Comparison of ENCODE assay signal across 2 cellular contexts in the genomic region with DNA sequence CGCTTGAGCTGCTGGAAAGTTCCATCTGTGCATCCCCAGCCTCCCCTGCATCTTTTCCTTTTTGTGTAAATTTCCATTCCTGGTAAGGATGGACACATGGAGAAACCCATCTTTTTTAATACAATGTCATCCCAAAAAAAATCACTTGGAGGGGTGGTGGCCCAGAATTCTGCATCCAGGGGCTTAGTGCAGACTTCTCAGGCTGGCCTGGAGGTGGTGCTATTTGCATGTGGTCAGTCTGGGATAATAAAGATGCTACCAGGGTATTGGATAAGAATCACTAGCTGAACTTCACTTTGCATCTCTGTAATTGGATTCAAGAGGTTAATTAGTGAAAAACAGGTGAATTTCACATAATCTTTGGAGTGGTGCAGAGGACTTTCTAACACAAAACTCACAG.
A peak's percentile ranks its signal among the peaks of the same experiment; 100 is the strongest.
TF ChIP-seq lines count a peak whose summit lies in the region.

No MANE protein-coding gene starts in this region.

TF ChIP-seq in GM23338, 12 proteins besides CTCF, POLR2A, EP300 and RAD21 (continues in another document):
- no peak for TF ChIP-seq EZH2 (IDR thresholded peaks at IDR 0.05; ENCODE audit: low read depth, unreplicated experiment)
- no peak for TF ChIP-seq ZNF331 (CRISPR knock-in tag; IDR thresholded peaks at IDR 0.05; ENCODE audit: low read depth)
- TF ChIP-seq, protein P1, sequence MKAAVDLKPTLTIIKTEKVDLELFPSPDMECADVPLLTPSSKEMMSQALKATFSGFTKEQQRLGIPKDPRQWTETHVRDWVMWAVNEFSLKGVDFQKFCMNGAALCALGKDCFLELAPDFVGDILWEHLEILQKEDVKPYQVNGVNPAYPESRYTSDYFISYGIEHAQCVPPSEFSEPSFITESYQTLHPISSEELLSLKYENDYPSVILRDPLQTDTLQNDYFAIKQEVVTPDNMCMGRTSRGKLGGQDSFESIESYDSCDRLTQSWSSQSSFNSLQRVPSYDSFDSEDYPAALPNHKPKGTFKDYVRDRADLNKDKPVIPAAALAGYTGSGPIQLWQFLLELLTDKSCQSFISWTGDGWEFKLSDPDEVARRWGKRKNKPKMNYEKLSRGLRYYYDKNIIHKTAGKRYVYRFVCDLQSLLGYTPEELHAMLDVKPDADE (IDR thresholded peaks at IDR 0.05), result no peak
- TF ChIP-seq EZH2phosphoT487 (IDR thresholded peaks at IDR 0.05; ENCODE audit: unreplicated experiment), result no peak
- TF ChIP-seq NANOG (IDR thresholded peaks at IDR 0.05; ENCODE audit: borderline replicate concordance), result no peak
- TF ChIP-seq, protein P2, sequence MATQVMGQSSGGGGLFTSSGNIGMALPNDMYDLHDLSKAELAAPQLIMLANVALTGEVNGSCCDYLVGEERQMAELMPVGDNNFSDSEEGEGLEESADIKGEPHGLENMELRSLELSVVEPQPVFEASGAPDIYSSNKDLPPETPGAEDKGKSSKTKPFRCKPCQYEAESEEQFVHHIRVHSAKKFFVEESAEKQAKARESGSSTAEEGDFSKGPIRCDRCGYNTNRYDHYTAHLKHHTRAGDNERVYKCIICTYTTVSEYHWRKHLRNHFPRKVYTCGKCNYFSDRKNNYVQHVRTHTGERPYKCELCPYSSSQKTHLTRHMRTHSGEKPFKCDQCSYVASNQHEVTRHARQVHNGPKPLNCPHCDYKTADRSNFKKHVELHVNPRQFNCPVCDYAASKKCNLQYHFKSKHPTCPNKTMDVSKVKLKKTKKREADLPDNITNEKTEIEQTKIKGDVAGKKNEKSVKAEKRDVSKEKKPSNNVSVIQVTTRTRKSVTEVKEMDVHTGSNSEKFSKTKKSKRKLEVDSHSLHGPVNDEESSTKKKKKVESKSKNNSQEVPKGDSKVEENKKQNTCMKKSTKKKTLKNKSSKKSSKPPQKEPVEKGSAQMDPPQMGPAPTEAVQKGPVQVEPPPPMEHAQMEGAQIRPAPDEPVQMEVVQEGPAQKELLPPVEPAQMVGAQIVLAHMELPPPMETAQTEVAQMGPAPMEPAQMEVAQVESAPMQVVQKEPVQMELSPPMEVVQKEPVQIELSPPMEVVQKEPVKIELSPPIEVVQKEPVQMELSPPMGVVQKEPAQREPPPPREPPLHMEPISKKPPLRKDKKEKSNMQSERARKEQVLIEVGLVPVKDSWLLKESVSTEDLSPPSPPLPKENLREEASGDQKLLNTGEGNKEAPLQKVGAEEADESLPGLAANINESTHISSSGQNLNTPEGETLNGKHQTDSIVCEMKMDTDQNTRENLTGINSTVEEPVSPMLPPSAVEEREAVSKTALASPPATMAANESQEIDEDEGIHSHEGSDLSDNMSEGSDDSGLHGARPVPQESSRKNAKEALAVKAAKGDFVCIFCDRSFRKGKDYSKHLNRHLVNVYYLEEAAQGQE (IDR thresholded peaks at IDR 0.05; ENCODE audit: unreplicated experiment), result no peak
- no peak for TF ChIP-seq CREB1 (CRISPR knock-in tag; IDR thresholded peaks at IDR 0.05; ENCODE audit: low read depth)
- TF ChIP-seq, protein P3, sequence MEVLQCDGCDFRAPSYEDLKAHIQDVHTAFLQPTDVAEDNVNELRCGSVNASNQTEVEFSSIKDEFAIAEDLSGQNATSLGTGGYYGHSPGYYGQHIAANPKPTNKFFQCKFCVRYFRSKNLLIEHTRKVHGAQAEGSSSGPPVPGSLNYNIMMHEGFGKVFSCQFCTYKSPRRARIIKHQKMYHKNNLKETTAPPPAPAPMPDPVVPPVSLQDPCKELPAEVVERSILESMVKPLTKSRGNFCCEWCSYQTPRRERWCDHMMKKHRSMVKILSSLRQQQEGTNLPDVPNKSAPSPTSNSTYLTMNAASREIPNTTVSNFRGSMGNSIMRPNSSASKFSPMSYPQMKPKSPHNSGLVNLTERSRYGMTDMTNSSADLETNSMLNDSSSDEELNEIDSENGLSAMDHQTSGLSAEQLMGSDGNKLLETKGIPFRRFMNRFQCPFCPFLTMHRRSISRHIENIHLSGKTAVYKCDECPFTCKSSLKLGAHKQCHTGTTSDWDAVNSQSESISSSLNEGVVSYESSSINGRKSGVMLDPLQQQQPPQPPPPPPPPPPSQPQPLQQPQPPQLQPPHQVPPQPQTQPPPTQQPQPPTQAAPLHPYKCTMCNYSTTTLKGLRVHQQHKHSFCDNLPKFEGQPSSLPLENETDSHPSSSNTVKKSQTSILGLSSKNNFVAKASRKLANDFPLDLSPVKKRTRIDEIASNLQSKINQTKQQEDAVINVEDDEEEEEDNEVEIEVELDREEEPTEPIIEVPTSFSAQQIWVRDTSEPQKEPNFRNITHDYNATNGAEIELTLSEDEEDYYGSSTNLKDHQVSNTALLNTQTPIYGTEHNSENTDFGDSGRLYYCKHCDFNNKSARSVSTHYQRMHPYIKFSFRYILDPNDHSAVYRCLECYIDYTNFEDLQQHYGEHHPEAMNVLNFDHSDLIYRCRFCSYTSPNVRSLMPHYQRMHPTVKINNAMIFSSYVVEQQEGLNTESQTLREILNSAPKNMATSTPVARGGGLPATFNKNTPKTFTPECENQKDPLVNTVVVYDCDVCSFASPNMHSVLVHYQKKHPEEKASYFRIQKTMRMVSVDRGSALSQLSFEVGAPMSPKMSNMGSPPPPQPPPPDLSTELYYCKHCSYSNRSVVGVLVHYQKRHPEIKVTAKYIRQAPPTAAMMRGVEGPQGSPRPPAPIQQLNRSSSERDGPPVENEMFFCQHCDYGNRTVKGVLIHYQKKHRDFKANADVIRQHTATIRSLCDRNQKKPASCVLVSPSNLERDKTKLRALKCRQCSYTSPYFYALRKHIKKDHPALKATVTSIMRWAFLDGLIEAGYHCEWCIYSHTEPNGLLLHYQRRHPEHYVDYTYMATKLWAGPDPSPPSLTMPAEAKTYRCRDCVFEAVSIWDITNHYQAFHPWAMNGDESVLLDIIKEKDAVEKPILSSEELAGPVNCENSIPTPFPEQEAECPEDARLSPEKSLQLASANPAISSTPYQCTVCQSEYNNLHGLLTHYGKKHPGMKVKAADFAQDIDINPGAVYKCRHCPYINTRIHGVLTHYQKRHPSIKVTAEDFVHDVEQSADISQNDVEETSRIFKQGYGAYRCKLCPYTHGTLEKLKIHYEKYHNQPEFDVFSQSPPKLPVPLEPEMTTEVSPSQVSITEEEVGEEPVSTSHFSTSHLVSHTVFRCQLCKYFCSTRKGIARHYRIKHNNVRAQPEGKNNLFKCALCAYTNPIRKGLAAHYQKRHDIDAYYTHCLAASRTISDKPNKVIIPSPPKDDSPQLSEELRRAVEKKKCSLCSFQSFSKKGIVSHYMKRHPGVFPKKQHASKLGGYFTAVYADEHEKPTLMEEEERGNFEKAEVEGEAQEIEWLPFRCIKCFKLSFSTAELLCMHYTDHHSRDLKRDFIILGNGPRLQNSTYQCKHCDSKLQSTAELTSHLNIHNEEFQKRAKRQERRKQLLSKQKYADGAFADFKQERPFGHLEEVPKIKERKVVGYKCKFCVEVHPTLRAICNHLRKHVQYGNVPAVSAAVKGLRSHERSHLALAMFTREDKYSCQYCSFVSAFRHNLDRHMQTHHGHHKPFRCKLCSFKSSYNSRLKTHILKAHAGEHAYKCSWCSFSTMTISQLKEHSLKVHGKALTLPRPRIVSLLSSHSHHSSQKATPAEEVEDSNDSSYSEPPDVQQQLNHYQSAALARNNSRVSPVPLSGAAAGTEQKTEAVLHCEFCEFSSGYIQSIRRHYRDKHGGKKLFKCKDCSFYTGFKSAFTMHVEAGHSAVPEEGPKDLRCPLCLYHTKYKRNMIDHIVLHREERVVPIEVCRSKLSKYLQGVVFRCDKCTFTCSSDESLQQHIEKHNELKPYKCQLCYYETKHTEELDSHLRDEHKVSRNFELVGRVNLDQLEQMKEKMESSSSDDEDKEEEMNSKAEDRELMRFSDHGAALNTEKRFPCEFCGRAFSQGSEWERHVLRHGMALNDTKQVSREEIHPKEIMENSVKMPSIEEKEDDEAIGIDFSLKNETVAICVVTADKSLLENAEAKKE (CRISPR knock-in tag; IDR thresholded peaks at IDR 0.05), result no peak
- no peak for TF ChIP-seq JUNB (IDR thresholded peaks at IDR 0.05; ENCODE audit: unreplicated experiment)
- no peak for TF ChIP-seq ZNF114 (CRISPR knock-in tag; IDR thresholded peaks at IDR 0.05)

TF ChIP-seq in GM12878, 131 proteins besides CTCF, POLR2A, EP300 and RAD21:
- TF ChIP-seq SMC3 (IDR thresholded peaks at IDR 0.05; ENCODE audit: borderline replicate concordance, low read length) (peak; percentile 54; the same call in 1 of the 2 replicates), FOXK2 (IDR thresholded peaks at IDR 0.05) (no peak), ZNF687 (IDR thresholded peaks at IDR 0.05) (no peak), SMAD1 (IDR thresholded peaks at IDR 0.05; ENCODE audit: low read depth, partially characterized antibody) (no peak), ZBTB11 (CRISPR knock-in tag; IDR thresholded peaks at IDR 0.05) (no peak), YY1 (IDR thresholded peaks at IDR 0.05; ENCODE audit: low read depth, low read length) (0 out of 2 replicates have a peak, but pooled peaks have one; percentile 32)
